In genomic region chr20:57718490-57719009, GRCh38 we compare ENCODE assay signal across 9 cellular contexts. TPM values are rescaled to one million over a fixed set of nuclear protein-coding genes. Genes with fewer than 3 reads are reported as not detected.
DNase-seq lines count a peak whose midpoint lies in the region; ATAC-seq lines count a peak whose summit lies in the region.
"Had no signal": no experiment of that assay in that cellular context is flagged by ENCODE, and none has a peak within 500 bp of the region (broad histone marks: within the 10 kb centered on the region; RNA-seq: fewer than 3 reads in every experiment).

No MANE protein-coding gene starts in this region.

- peak overlapping the region; percentile 71 to 86 (median 85) for H3K27ac Mint-ChIP-seq in IgD-negative memory B cell
- no peak overlapping the region for H3K27ac Mint-ChIP-seq in activated T-helper 2 cell treated with anti-CD3 and anti-CD28 coated beads, Interferon-gamma antibody, Interleukin-2, Interleukin-4, amounts not matched to agents 10 μg/mL and 5 μg/mL and 100 μg/mL, durations not matched to agents 14 hours and 24 hours and 36 hours
- H3K27ac Mint-ChIP-seq in naive thymus-derived CD4-positive, alpha-beta T cell, result peak overlapping the region in 8 of 9 donors; percentile 41 to 81 (median 58)

- peak overlapping the region; percentile 49 for H3K4me3 ChIP-seq in naive thymus-derived CD4-positive, alpha-beta T cell (ENCODE audit: low read length)

- H3K36me3 Mint-ChIP-seq in IgD-negative memory B cell, result no peaks in the 10 kb centered on the region
- no peaks in the 10 kb centered on the region for H3K36me3 Mint-ChIP-seq in activated T-helper 2 cell treated with anti-CD3 and anti-CD28 coated beads, Interferon-gamma antibody, Interleukin-2, Interleukin-4, amounts not matched to agents 10 μg/mL and 5 μg/mL and 100 μg/mL, durations not matched to agents 14 hours and 24 hours and 36 hours (ENCODE audit: low read depth)
- H3K36me3 Mint-ChIP-seq in naive thymus-derived CD4-positive, alpha-beta T cell, result no peaks in the 10 kb centered on the region

- peaks cover 3 to 6% (median 5%) of the 10 kb centered on the region in 3 donors for H3K4me1 Mint-ChIP-seq in IgD-negative memory B cell
- H3K4me1 Mint-ChIP-seq in activated T-helper 2 cell treated with anti-CD3 and anti-CD28 coated beads, Interferon-gamma antibody, Interleukin-2, Interleukin-4, amounts not matched to agents 10 μg/mL and 5 μg/mL and 100 μg/mL, durations not matched to agents 14 hours and 24 hours and 36 hours (ENCODE audit: low read depth), result peaks cover 7% of the 10 kb centered on the region
- peaks cover 0 to 26% (median 12%) of the 10 kb centered on the region in 7 donors for H3K4me1 Mint-ChIP-seq in naive thymus-derived CD4-positive, alpha-beta T cell

- POLR2A ChIA-PET in naive thymus-derived CD4-positive, alpha-beta T cell (lab: Charles Lee), result interaction anchor here (1.6 kb wide), 1 partner anchor 9 kb away, joined by 9 read pairs; the partner anchor contains the start of gene PMEPA1

- intact Hi-C loops in activated T-helper 2 cell treated with anti-CD3 and anti-CD28 coated beads, Interferon-gamma antibody, Interleukin-2, Interleukin-4, amounts not matched to agents 10 μg/mL and 5 μg/mL and 100 μg/mL, durations not matched to agents 14 hours and 24 hours and 36 hours (cut with micrococcal nuclease), result loop anchor here (1.0 kb wide), 2 partner anchors 8 to 20 kb away; partner anchors contain the start of gene PMEPA1
- intact Hi-C loops in naive thymus-derived CD4-positive, alpha-beta T cell (cut with micrococcal nuclease), result loop anchor here (1.0 to 10.0 kb wide), 6 partner anchors 8 to 1176 kb away; partner anchors contain the start of genes PMEPA1 (in 2 of the 2), RAB22A (in 1 of the 2) and RAE1 (in 1 of the 2)

- peak overlapping the region; percentile 61 to 84 (median 80) for H3K4me3 Mint-ChIP-seq in IgD-negative memory B cell
- H3K4me3 Mint-ChIP-seq in activated T-helper 2 cell treated with anti-CD3 and anti-CD28 coated beads, Interferon-gamma antibody, Interleukin-2, Interleukin-4, amounts not matched to agents 10 μg/mL and 5 μg/mL and 100 μg/mL, durations not matched to agents 14 hours and 24 hours and 36 hours (ENCODE audit: low read depth), result peak overlapping the region; percentile 8
- peak overlapping the region; percentile 53 to 79 (median 70) for H3K4me3 Mint-ChIP-seq in naive thymus-derived CD4-positive, alpha-beta T cell

- no peaks in the 10 kb centered on the region for H3K27me3 ChIP-seq in naive thymus-derived CD4-positive, alpha-beta T cell (ENCODE audit: control insufficient read depth in 2 of 2, insufficient read depth in 2 of 2, low read length in 2 of 2)

- H3K27me3 Mint-ChIP-seq in IgD-negative memory B cell, result peaks cover 16% of the 10 kb centered on the region
- peaks cover 9% of the 10 kb centered on the region for H3K27me3 Mint-ChIP-seq in activated T-helper 2 cell treated with anti-CD3 and anti-CD28 coated beads, Interferon-gamma antibody, Interleukin-2, Interleukin-4, amounts not matched to agents 10 μg/mL and 5 μg/mL and 100 μg/mL, durations not matched to agents 14 hours and 24 hours and 36 hours (ENCODE audit: low read depth)
- peaks cover 0 to 25% (median 0%) of the 10 kb centered on the region in 5 donors for H3K27me3 Mint-ChIP-seq in naive thymus-derived CD4-positive, alpha-beta T cell

- H3K27ac ChIP-seq in naive thymus-derived CD4-positive, alpha-beta T cell (ENCODE audit: low read depth, low read length), result peak overlapping the region; percentile 52
- H3K27ac ChIP-seq: neutrophil had no signal

- peaks cover 5 to 7% of the 10 kb centered on the region in 2 donors for H3K4me1 ChIP-seq in naive thymus-derived CD4-positive, alpha-beta T cell (ENCODE audit: control insufficient read depth in 2 of 2, insufficient read depth in 2 of 2, low read length in 2 of 2)

- no peaks in the 10 kb centered on the region for H3K9me3 ChIP-seq in naive thymus-derived CD4-positive, alpha-beta T cell (ENCODE audit: control insufficient read depth in 2 of 3, low read length in 3 of 3)
- H3K9me3 ChIP-seq: neutrophil had no signal

- peak; percentile 99 for DNase-seq in DMS 273 (lab: John Stamatoyannopoulos, UW; ENCODE audit: unreplicated experiment)
- peak; percentile 94 for DNase-seq in RPMI8226
- peak; percentile 83 for DNase-seq in activated T-helper 2 cell treated with anti-CD3 and anti-CD28 coated beads, Interferon-gamma antibody, Interleukin-2, Interleukin-4, amounts not matched to agents 10 μg/mL and 5 μg/mL and 100 μg/mL, durations not matched to agents 14 hours and 24 hours and 36 hours (ENCODE audit: low spot score)
- DNase-seq in fibroblast of peridontal ligament (ENCODE audit: extremely low read depth), result peak; percentile 96
- DNase-seq in naive thymus-derived CD4-positive, alpha-beta T cell, result peak; percentile 59 to 90 (median 87)
- peak; percentile 82 to 92 for DNase-seq in stimulated activated CD8-positive, alpha-beta memory T cell treated with anti-CD3 and anti-CD28 coated beads, Interleukin-7, amount 100 ng/mL, for 48 hours (ENCODE audit: extremely low read depth in 1 of 2, low read depth in 1 of 2)

- CTCF ChIA-PET in naive thymus-derived CD4-positive, alpha-beta T cell (lab: Charles Lee), result no interaction called here

- H3K9me3 Mint-ChIP-seq in IgD-negative memory B cell, result no peaks in the 10 kb centered on the region
- H3K9me3 Mint-ChIP-seq in activated T-helper 2 cell treated with anti-CD3 and anti-CD28 coated beads, Interferon-gamma antibody, Interleukin-2, Interleukin-4, amounts not matched to agents 10 μg/mL and 5 μg/mL and 100 μg/mL, durations not matched to agents 14 hours and 24 hours and 36 hours, result no peaks in the 10 kb centered on the region
- H3K9me3 Mint-ChIP-seq in naive thymus-derived CD4-positive, alpha-beta T cell, result peaks cover 0 to 2% (median 0%) of the 10 kb centered on the region in 11 donors

- H3K36me3 ChIP-seq in naive thymus-derived CD4-positive, alpha-beta T cell (ENCODE audit: control insufficient read depth in 2 of 3, insufficient read depth in 3 of 3, low read length in 3 of 3), result no peaks in the 10 kb centered on the region
- H3K36me3 ChIP-seq: neutrophil had no signal

- ATAC-seq in GM21717 (IDR thresholded peaks at IDR 0.05; ENCODE audit: unreplicated experiment), result peak; percentile 90
- ATAC-seq in naive thymus-derived CD4-positive, alpha-beta T cell, result peak; percentile 98

RNA-seq across cellular contexts. Expression of gene PMEPA1, which starts 8.7 kb away (rescaled TPM):
- polyA plus RNA-seq in IgD-negative memory B cell, result 7.0 TPM
- total RNA-seq in activated T-helper 2 cell treated with anti-CD3 and anti-CD28 coated beads, Interferon-gamma antibody, Interleukin-2, Interleukin-4, amounts not matched to agents 10 μg/mL and 5 μg/mL and 100 μg/mL, durations not matched to agents 14 hours and 24 hours and 36 hours, result 0.99 and 1.1 TPM in 2 replicates
- 1 to 10 TPM in 4 of 5 experiments, under 1 TPM in 1; 0.44 to 10.0 (median 9.0) TPM for total RNA-seq in naive thymus-derived CD4-positive, alpha-beta T cell
- polyA plus RNA-seq in naive thymus-derived CD4-positive, alpha-beta T cell, result 1 to 10 TPM; 3.1 to 4.0 TPM

Comparison
In these comparisons a context has a peak if more than half of its experiments do, and no peak if none do; other contexts are left out.
1. Peak in every context shown above with its lines: DNase-seq, ATAC-seq, H3K4me3 ChIP-seq and H3K27ac ChIP-seq.
2. H3K4me3 Mint-ChIP-seq: peak in every context shown above with its lines; median percentile 80 in IgD-negative memory B cell; 70 in naive thymus-derived CD4-positive, alpha-beta T cell; 8 in activated T-helper 2 cell treated with anti-CD3 and anti-CD28 coated beads, Interferon-gamma antibody, Interleukin-2, Interleukin-4, amounts not matched to agents 10 μg/mL and 5 μg/mL and 100 μg/mL, durations not matched to agents 14 hours and 24 hours and 36 hours.